Comparison of ENCODE assay signal across 11 cellular contexts in the genomic region with DNA sequence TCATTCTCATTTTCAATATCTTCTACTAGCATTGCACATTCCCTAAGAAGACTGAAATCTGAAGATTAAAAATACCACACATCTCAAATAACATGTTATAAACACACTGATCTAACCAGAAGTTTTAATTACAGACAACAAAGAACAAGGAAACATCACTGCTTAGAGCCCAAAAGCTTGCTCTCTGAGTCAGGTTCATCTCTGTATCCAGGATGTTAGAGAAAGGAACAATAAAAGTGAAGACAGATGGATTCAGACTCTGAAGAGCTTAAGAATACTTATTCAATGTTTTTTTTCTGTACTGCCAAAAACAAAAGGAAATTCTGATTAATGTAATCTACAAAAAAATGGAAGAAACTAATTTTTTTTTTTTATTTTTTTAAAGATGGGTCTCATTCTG.
"Had no signal": no experiment of that assay in that cellular context is flagged by ENCODE, and none has a peak within 500 bp of the region (broad histone marks: within the 10 kb centered on the region; RNA-seq: fewer than 3 reads in every experiment).

No MANE protein-coding gene starts in this region.

- H3K27ac ChIP-seq: hepatocyte, ovary, skin epidermis, tibial artery, vagina had no signal

- H3K27me3 Mint-ChIP-seq: T-cell had no signal

- H3K9me3 Mint-ChIP-seq: T-cell had no signal

- H3K27me3 ChIP-seq: hepatocyte, ovary, tibial artery, vagina had no signal

- H3K4me3 Mint-ChIP-seq: T-cell had no signal

- H3K4me2 ChIP-seq: hepatocyte had no signal

- ATAC-seq: T-cell had no signal

- H3K4me1 ChIP-seq: vagina had no signal

- DNase-seq: activated CD4-positive, alpha-beta T cell treated with anti-CD3 and anti-CD28 coated beads, Interleukin-2, amount 50 U/mL, for 4 hours; activated T-cell treated with anti-CD3 and anti-CD28 coated beads, Interleukin-2, amount 50 U/mL, for 48 hours; aorta; mesendoderm; ovary; retina; T-cell; tibial artery had no signal

- H2AFZ ChIP-seq: hepatocyte had no signal

- H3K27ac Mint-ChIP-seq: T-cell had no signal

- H3K9me3 ChIP-seq: ovary, tibial artery, vagina had no signal

- H3K36me3 ChIP-seq: ovary had no signal

- H3K4me3 ChIP-seq: hepatocyte, ovary, skin epidermis, tibial artery, vagina had no signal
